In genomic region chr2:68643874-68644485, GRCh38 we compare ENCODE assay signal across 8 cellular contexts. TPM values are rescaled to one million over a fixed set of nuclear protein-coding genes. Genes with fewer than 3 reads are reported as not detected.
DNase-seq lines count a peak whose midpoint lies in the region; ATAC-seq and TF ChIP-seq lines count a peak whose summit lies in the region.

No MANE protein-coding gene starts in this region.

- H3K4me1 Mint-ChIP-seq in chondrocyte (ENCODE audit: low read depth) (peaks cover 3% of the 10 kb centered on the region), mesothelial cell of epicardium (peaks cover 2% of the 10 kb centered on the region)

- H3K27ac ChIP-seq in heart left ventricle (no peak overlapping the region), upper lobe of left lung (no peak overlapping the region)

- no peaks in the 10 kb centered on the region for H3K36me3 ChIP-seq in heart left ventricle
- H3K36me3 ChIP-seq in upper lobe of left lung, result no peaks in the 10 kb centered on the region

- H3K4me3 ChIP-seq in heart left ventricle (peak overlapping the region; percentile 37 to 63 (median 51)), upper lobe of left lung (peak overlapping the region; percentile 10 to 56 (median 46))

- H3K27me3 ChIP-seq in heart left ventricle (peaks cover 13 to 85% (median 29%) of the 10 kb centered on the region in 9 donors), upper lobe of left lung (peaks cover 0 to 18% (median 9%) of the 10 kb centered on the region in 4 donors)

- intact Hi-C loops in heart left ventricle (cut with DNase I), result no loop called here
- intact Hi-C loops in left ventricle myocardium superior (cut with micrococcal nuclease), result no loop called here

- H3K9me3 ChIP-seq in heart left ventricle (peaks cover 0 to 10% (median 0%) of the 10 kb centered on the region in 12 donors), upper lobe of left lung (no peaks in the 10 kb centered on the region)

- no peak for DNase-seq in heart left ventricle
- DNase-seq in left ventricle myocardium superior, result no peak
- no peak for DNase-seq in chondrocyte (ENCODE audit: low spot score)
- no peak for DNase-seq in mesothelial cell of epicardium (ENCODE audit: low spot score in 2 of 2, unreplicated experiment in 2 of 2)
- peak in 1 of 2 donors; percentile 6 for DNase-seq in upper lobe of left lung
- no peak for DNase-seq in iPS-NIHi7 (ENCODE audit: extremely low spot score)
- no peak for DNase-seq in DMS153 treated with DMSO at 0.1 percent for 48 hours (lab: John Stamatoyannopoulos, UW; ENCODE audit: unreplicated experiment)

- H3K4me3 Mint-ChIP-seq in chondrocyte (ENCODE audit: unreplicated experiment), result peak overlapping the region; percentile 45
- peak overlapping the region; percentile 53 for H3K4me3 Mint-ChIP-seq in mesothelial cell of epicardium

- TF ChIP-seq EP300 in upper lobe of left lung (IDR thresholded peaks at IDR 0.05), result no peak

- H3K36me3 Mint-ChIP-seq in chondrocyte (ENCODE audit: low read depth) (peaks cover 4% of the 10 kb centered on the region), mesothelial cell of epicardium (peaks cover 2% of the 10 kb centered on the region)

- ATAC-seq in heart left ventricle (no peak), left ventricle myocardium superior (no peak), upper lobe of left lung (ENCODE audit: low FRiP score in 2 of 2) (no peak), HG03025 (IDR thresholded peaks at IDR 0.05; ENCODE audit: low FRiP score, unreplicated experiment) (no peak)

- H3K4me1 ChIP-seq in heart left ventricle (peaks cover 0 to 14% (median 9%) of the 10 kb centered on the region in 12 donors), upper lobe of left lung (peaks cover 7 to 15% (median 13%) of the 10 kb centered on the region in 4 donors)

- H3K27ac Mint-ChIP-seq in chondrocyte (ENCODE audit: unreplicated experiment), result no peak overlapping the region
- no peak overlapping the region for H3K27ac Mint-ChIP-seq in mesothelial cell of epicardium

- H3K27me3 Mint-ChIP-seq in chondrocyte (ENCODE audit: low read depth) (peaks cover 71% of the 10 kb centered on the region), mesothelial cell of epicardium (ENCODE audit: low read depth) (peaks cover 87% of the 10 kb centered on the region)

- H3K9me3 Mint-ChIP-seq in chondrocyte (ENCODE audit: low read depth) (peaks cover 14% of the 10 kb centered on the region), mesothelial cell of epicardium (peaks cover 26% of the 10 kb centered on the region)

- WGBS in heart left ventricle, 4 donors, result 14 to 20% (median 17%) methylated on average over 12 to 17 of the region's 17 CpGs
- 16 to 35% methylated on average over 8 to 17 of the region's 17 CpGs for WGBS in upper lobe of left lung, 2 donors

- TF ChIP-seq CTCF in heart left ventricle (IDR thresholded peaks at IDR 0.05) (no peak), chondrocyte (IDR thresholded peaks at IDR 0.05) (no peak), mesothelial cell of epicardium (IDR thresholded peaks at IDR 0.05; ENCODE audit: unreplicated experiment) (no peak), upper lobe of left lung (IDR thresholded peaks at IDR 0.05) (peak in 1 of 6 experiments; percentile 0)

- no peak for TF ChIP-seq POLR2A in heart left ventricle (IDR thresholded peaks at IDR 0.05)
- no peak for TF ChIP-seq POLR2A in upper lobe of left lung (IDR thresholded peaks at IDR 0.05)

RNA-seq across cellular contexts. Expression of gene PROKR1, which starts 0.6 kb away (rescaled TPM):
- not detected for total RNA-seq in heart left ventricle
- polyA plus RNA-seq in heart left ventricle, result under 1 TPM in 1 of 2 donors, not detected in 1; 0.08 TPM
- not detected for total RNA-seq in left ventricle myocardium superior
- not detected in 3 replicates for total RNA-seq in chondrocyte
- total RNA-seq in mesothelial cell of epicardium, result 0.09 to 0.14 TPM (median 0.11 TPM) in 3 replicates
- under 1 TPM in 1 of 6 donors, not detected in 5; 0.06 TPM for total RNA-seq in upper lobe of left lung
